8 cellular contexts compared by ENCODE assay signal in genomic region chr10:788796-789748, GRCh38.
DNase-seq lines count a peak whose midpoint lies in the region; ATAC-seq and TF ChIP-seq lines count a peak whose summit lies in the region.

No MANE protein-coding gene starts in this region.

- DNase-seq in AG10803 (ENCODE audit: low read depth) = peak; percentile 62
- DNase-seq in GM23338 (ENCODE audit: low spot score) = peak; percentile 85
- DNase-seq in WERI-Rb-1 = no peak
- DNase-seq in fibroblast of lung (ENCODE audit: low read depth in 2 of 2) = peak; percentile 49 to 76
- peak; percentile 87 for DNase-seq in upper lobe of right lung
- no peak for DNase-seq in NCI-H345 (lab: John Stamatoyannopoulos, UW)

- H3K4me2 ChIP-seq in GM23338 = no peak overlapping the region; the same call in 1 of the 2 replicates
- H3K4me2 ChIP-seq in fibroblast of lung (ENCODE audit: extremely low read depth, insufficient read depth, low read length) = peak overlapping the region; percentile 67

- peak; percentile 72 for ATAC-seq in GM23338
- ATAC-seq in upper lobe of right lung = peak; percentile 88
- ATAC-seq in HG03159 (IDR thresholded peaks at IDR 0.05; ENCODE audit: unreplicated experiment) = no peak

- H3K4me1 Mint-ChIP-seq in GM23338 = peaks cover 4% of the 10 kb centered on the region; the same call in 2 of the 3 replicates

- H3K27me3 Mint-ChIP-seq in GM23338 (ENCODE audit: insufficient read depth, low read depth, poor library complexity) = peaks cover 18% of the 10 kb centered on the region

- H3K27ac ChIP-seq in GM23338 (ENCODE audit: low read depth) (no peak overlapping the region), WERI-Rb-1 (no peak overlapping the region), fibroblast of lung (ENCODE audit: insufficient read depth, low read length) (no peak overlapping the region), muscle layer of duodenum (ENCODE audit: low read length) (no peak overlapping the region), upper lobe of right lung (no peak overlapping the region)

- H3K9me3 Mint-ChIP-seq in GM23338 = no peaks in the 10 kb centered on the region

- H3K4me1 ChIP-seq in GM23338 (ENCODE audit: insufficient read depth) (no peaks in the 10 kb centered on the region; the same call in 1 of the 2 replicates), fibroblast of lung (ENCODE audit: control insufficient read depth, extremely low read depth, insufficient read depth, low read length) (no peaks in the 10 kb centered on the region), muscle layer of duodenum (ENCODE audit: control insufficient read depth in 1 of 2, insufficient read depth in 2 of 2, low read length in 2 of 2) (peaks cover 0 to 18% of the 10 kb centered on the region in 2 donors), upper lobe of right lung (peaks cover 5% of the 10 kb centered on the region)

- no peaks in the 10 kb centered on the region for H3F3A ChIP-seq in GM23338 (replicated peaks; ENCODE audit: low read depth)

- no peak overlapping the region for H3K9ac ChIP-seq in fibroblast of lung (ENCODE audit: insufficient read depth, low read length)

- no peaks in the 10 kb centered on the region for H3K9me2 ChIP-seq in GM23338 (ENCODE audit: insufficient read depth)

- H3K4me3 Mint-ChIP-seq in GM23338 = peak overlapping the region; percentile 81

- no peaks in the 10 kb centered on the region for H3K79me2 ChIP-seq in GM23338 (replicated peaks; ENCODE audit: insufficient read depth)
- no peaks in the 10 kb centered on the region for H3K79me2 ChIP-seq in fibroblast of lung (ENCODE audit: control insufficient read depth, insufficient read depth, low read length)

- peak overlapping the region; percentile 95 for H2AFZ ChIP-seq in GM23338
- peak overlapping the region; percentile 60 for H2AFZ ChIP-seq in fibroblast of lung (ENCODE audit: low read length)

- intact Hi-C loops in upper lobe of right lung (cut with DNase I) = no loop called here

- no peaks in the 10 kb centered on the region for H4K20me1 ChIP-seq in GM23338 (replicated peaks; ENCODE audit: insufficient read depth)
- no peaks in the 10 kb centered on the region for H4K20me1 ChIP-seq in fibroblast of lung (ENCODE audit: control insufficient read depth, extremely low read depth, insufficient read depth, low read length)

- H3K36me3 Mint-ChIP-seq in GM23338 (ENCODE audit: low read depth) = no peaks in the 10 kb centered on the region; the same call in 2 of the 3 replicates

- peaks cover 3% of the 10 kb centered on the region; the same call in 1 of the 2 replicates for H3K27me3 ChIP-seq in GM23338 (ENCODE audit: insufficient read depth)
- H3K27me3 ChIP-seq in WERI-Rb-1 (ENCODE audit: insufficient read depth, low read depth, severe bottlenecking) = no peaks in the 10 kb centered on the region
- H3K27me3 ChIP-seq in fibroblast of lung (ENCODE audit: control insufficient read depth, insufficient read depth, low read length) = no peaks in the 10 kb centered on the region
- peaks cover 5% of the 10 kb centered on the region for H3K27me3 ChIP-seq in muscle layer of duodenum (ENCODE audit: low read depth, low read length)
- H3K27me3 ChIP-seq in upper lobe of right lung = peaks cover 6% of the 10 kb centered on the region

- H3K9me3 ChIP-seq in WERI-Rb-1 (ENCODE audit: severe bottlenecking) (no peaks in the 10 kb centered on the region), fibroblast of lung (ENCODE audit: control insufficient read depth, insufficient read depth, low read depth, low read length) (no peaks in the 10 kb centered on the region), muscle layer of duodenum (ENCODE audit: control insufficient read depth in 1 of 2, low read length in 2 of 2) (no peaks in the 10 kb centered on the region), upper lobe of right lung (no peaks in the 10 kb centered on the region)

- peak overlapping the region; percentile 41 for H3K4me3 ChIP-seq in AG10803 (ENCODE audit: low read length)
- peak overlapping the region; percentile 41 for H3K4me3 ChIP-seq in GM23338
- H3K4me3 ChIP-seq in WERI-Rb-1 (ENCODE audit: low read depth, low read length) = no peak overlapping the region
- H3K4me3 ChIP-seq in fibroblast of lung (replicated peaks in 1 of 4; ENCODE audit: control extremely low read depth in 1 of 4, insufficient read depth in 1 of 4, low read depth in 3 of 4, low read length in 4 of 4) = peak overlapping the region; percentile 8 to 45 (median 16)
- peak overlapping the region; percentile 30 to 63 for H3K4me3 ChIP-seq in muscle layer of duodenum (ENCODE audit: low read depth in 1 of 2, low read length in 2 of 2)
- H3K4me3 ChIP-seq in upper lobe of right lung = peak overlapping the region; percentile 21

- no peak overlapping the region for H3K27ac Mint-ChIP-seq in GM23338

- H3K36me3 ChIP-seq in GM23338 (ENCODE audit: insufficient read depth) (no peaks in the 10 kb centered on the region), WERI-Rb-1 (no peaks in the 10 kb centered on the region), fibroblast of lung (ENCODE audit: control insufficient read depth, insufficient read depth, low read length) (no peaks in the 10 kb centered on the region), muscle layer of duodenum (ENCODE audit: control insufficient read depth in 1 of 2, insufficient read depth in 2 of 2, low read length in 2 of 2) (no peaks in the 10 kb centered on the region), upper lobe of right lung (no peaks in the 10 kb centered on the region)

- peak; percentile 63 for TF ChIP-seq CTCF in AG10803 (conservative IDR thresholded peaks at IDR 0.05; ENCODE audit: low read length)
- peak; percentile 61 to 84 for TF ChIP-seq CTCF in GM23338 (conservative IDR thresholded peaks at IDR 0.05; ENCODE audit: low read depth in 2 of 2)
- TF ChIP-seq CTCF in WERI-Rb-1 (IDR thresholded peaks at IDR 0.05; ENCODE audit: low read depth, low read length) = peak; percentile 27; the same call in 1 of the 2 replicates
- TF ChIP-seq CTCF in fibroblast of lung (conservative IDR thresholded peaks at IDR 0.05 in 1 of 2, IDR thresholded peaks at IDR 0.05 in 1 of 2; ENCODE audit: low read depth in 1 of 2, low read length in 2 of 2) = peak; percentile 52 to 53
- peak; percentile 63 for TF ChIP-seq CTCF in upper lobe of right lung (IDR thresholded peaks at IDR 0.05)

TF ChIP-seq in GM23338, 12 proteins besides CTCF, POLR2A, EP300 and RAD21:
- TF ChIP-seq NANOG (IDR thresholded peaks at IDR 0.05; ENCODE audit: borderline replicate concordance) (no peak), JUNB (IDR thresholded peaks at IDR 0.05; ENCODE audit: unreplicated experiment) (no peak), ETS1 (IDR thresholded peaks at IDR 0.05) (no peak), EZH2 (IDR thresholded peaks at IDR 0.05; ENCODE audit: low read depth, unreplicated experiment) (no peak), POLR2AphosphoS5 (IDR thresholded peaks at IDR 0.05; ENCODE audit: low read depth) (no peak), CREB1 (CRISPR knock-in tag; IDR thresholded peaks at IDR 0.05; ENCODE audit: low read depth) (peak; percentile 30; the same call in 1 of the 2 replicates)

Comparison
In these comparisons a context has a peak if more than half of its experiments do, and no peak if none do; other contexts are left out.
1. DNase-seq: peak in AG10803 (single experiment), GM23338 (single experiment), fibroblast of lung (2 of 2) and upper lobe of right lung (single experiment); none in WERI-Rb-1 (single experiment) and NCI-H345 (single experiment).
2. Peak in every context shown above with its lines, with median percentiles within 50 percentile points of each other: CTCF ChIP-seq.